In genomic region chr17:58755577-58756245, GRCh38 we compare ENCODE assay signal across 9 cellular contexts. TPM values are rescaled to one million over a fixed set of nuclear protein-coding genes. Genes with fewer than 3 reads are reported as not detected.
DNase-seq lines count a peak whose midpoint lies in the region; ATAC-seq, FAIRE-seq and TF ChIP-seq lines count a peak whose summit lies in the region.
"Had no signal": no experiment of that assay in that cellular context is flagged by ENCODE, and none has a peak within 500 bp of the region (broad histone marks: within the 10 kb centered on the region; RNA-seq: fewer than 3 reads in every experiment).

Gene PPM1E (plus strand): TSS chr17:58755854.

- H3K27me3 Mint-ChIP-seq in T-cell: peaks cover 43 to 67% of the 10 kb centered on the region in 2 donors

- in situ Hi-C loops in astrocyte of the cerebellum (cut with HindIII; ENCODE audit: low sequenced_read_pairs): no loop called here

- ATAC-seq in T-cell (replicated peaks in 1 of 4): peak; percentile 72 to 84 (median 76)
- no peak for ATAC-seq in HG02970 (IDR thresholded peaks at IDR 0.05; ENCODE audit: low FRiP score, unreplicated experiment)
- ATAC-seq in HG03520 (IDR thresholded peaks at IDR 0.05; ENCODE audit: unreplicated experiment): no peak

- H3K4me1 Mint-ChIP-seq in T-cell: peaks cover 13 to 15% (median 13%) of the 10 kb centered on the region in 3 donors

- POLR2A ChIA-PET in T-cell (lab: Charles Lee): no interaction called here

- no peak within 1 kb of the TSS for H3K27ac Mint-ChIP-seq in T-cell

- H3K9me3 Mint-ChIP-seq in T-cell: no peaks in the 10 kb centered on the region

- H3K4me3 Mint-ChIP-seq in T-cell: peak within 1 kb of the TSS; percentile 83 to 86 (median 85)

- H3K4me3 ChIP-seq in astrocyte of the cerebellum (ENCODE audit: low read depth, low read length): peak within 1 kb of the TSS; percentile 67
- peak within 1 kb of the TSS; percentile 69 for H3K4me3 ChIP-seq in retinal pigment epithelial cell (ENCODE audit: low read length)

- peak; percentile 76 for FAIRE-seq in GM12892 (lab: Jason Lieb, UNC)

- CTCF ChIA-PET in T-cell (lab: Charles Lee): interaction anchor here in 1 of 2 donors (0.5 kb wide), 1 partner anchor 168 kb away, joined by 3 read pairs; no protein-coding TSS in a partner anchor

- TF ChIP-seq CTCF in astrocyte of the cerebellum (IDR thresholded peaks at IDR 0.05; ENCODE audit: low read depth, low read length, missing control alignments) (no peak), retinal pigment epithelial cell (conservative IDR thresholded peaks at IDR 0.05; ENCODE audit: low read depth, low read length) (no peak)

- DNase-seq in GM12892 (ENCODE audit: insufficient read length) (peak; percentile 69), NCI-H1417 (lab: John Stamatoyannopoulos, UW) (peak; percentile 91 to 98 (median 95)), T-cell (peak in 33 of 34 experiments; percentile 1 to 53 (median 21)), astrocyte of the cerebellum (ENCODE audit: low read depth) (peak; percentile 15), iPS DF 4.7 (ENCODE audit: extremely low read depth, low spot score) (peak; percentile 53), retinal pigment epithelial cell (ENCODE audit: low read depth) (no peak)

- no peaks in the 10 kb centered on the region for H3K36me3 Mint-ChIP-seq in T-cell

- TF ChIP-seq POLR2A in GM12892 (IDR thresholded peaks at IDR 0.05; ENCODE audit: low read depth, low read length): no peak

RNA-seq across cellular contexts. Expression of gene PPM1E, which starts in this region (rescaled TPM):
- polyA plus RNA-seq in GM12892 (2012; ENCODE audit: missing spikeins): 0.15 TPM
- under 1 TPM in 1 of 5 donors, not detected in 4; 0.03 TPM for total RNA-seq in T-cell
- total RNA-seq: glomerular endothelial cell had no signal

Comparison
In these comparisons a context has a peak if more than half of its experiments do, and no peak if none do; other contexts are left out.
1. Peak in DNase-seq and ATAC-seq in T-cell; RNA of the gene not detected or under 1 TPM.